ENCODE assay signal across 13 cellular contexts in genomic region chr17:4483012-4483840, GRCh38. TPM values are rescaled to one million over a fixed set of nuclear protein-coding genes. Genes with fewer than 3 reads are reported as not detected.
DNase-seq lines count a peak whose midpoint lies in the region; ATAC-seq and TF ChIP-seq lines count a peak whose summit lies in the region.
"Had no signal": no experiment of that assay in that cellular context is flagged by ENCODE, and none has a peak within 500 bp of the region (broad histone marks: within the 10 kb centered on the region; RNA-seq: fewer than 3 reads in every experiment).

No MANE protein-coding gene starts in this region.

- H3K27ac ChIP-seq in right cardiac atrium (ENCODE audit: low read length) (no peak overlapping the region), upper lobe of left lung (peak overlapping the region; percentile 68 to 90 (median 78))
- H3K27ac ChIP-seq: GM23248, heart left ventricle, parathyroid adenoma had no signal

- H3K36me3 Mint-ChIP-seq in activated CD8-positive, alpha-beta T cell treated with anti-CD3 and anti-CD28 coated beads for 36 hours (ENCODE audit: low read depth), result peaks cover 2% of the 10 kb centered on the region

- 79% methylated on average over 13 of the region's 13 CpGs for WGBS in right cardiac atrium
- 76 to 83% methylated on average over 6 to 13 of the region's 13 CpGs for WGBS in upper lobe of left lung, 2 donors

- ATAC-seq in Right ventricle myocardium superior (ENCODE audit: poor library complexity), result peak; percentile 25
- no peak for ATAC-seq in right cardiac atrium
- ATAC-seq in activated CD8-positive, alpha-beta T cell treated with anti-CD3 and anti-CD28 coated beads for 36 hours, result no peak
- ATAC-seq in left colon, result peak; percentile 63
- ATAC-seq in upper lobe of left lung (ENCODE audit: low FRiP score in 2 of 2), result peak; percentile 38 to 85
- ATAC-seq in GM21447 (IDR thresholded peaks at IDR 0.05; ENCODE audit: unreplicated experiment), result no peak
- ATAC-seq: GM12878 had no signal

- no peaks in the 10 kb centered on the region for H3K27me3 ChIP-seq in right cardiac atrium (ENCODE audit: control insufficient read depth, insufficient read depth)
- H3K27me3 ChIP-seq in upper lobe of left lung, result no peaks in the 10 kb centered on the region
- H3K27me3 ChIP-seq: heart left ventricle had no signal

- TF ChIP-seq POLR2A in upper lobe of left lung (IDR thresholded peaks at IDR 0.05), result peak in 1 of 4 donors; percentile 63

- no peaks in the 10 kb centered on the region for H3K9me3 ChIP-seq in right cardiac atrium (ENCODE audit: control insufficient read depth, low read length)
- no peaks in the 10 kb centered on the region for H3K9me3 ChIP-seq in upper lobe of left lung
- H3K9me3 ChIP-seq: heart left ventricle had no signal

- H3K4me1 ChIP-seq in right cardiac atrium (ENCODE audit: control insufficient read depth, insufficient read depth, low read length), result no peaks in the 10 kb centered on the region
- H3K4me1 ChIP-seq in upper lobe of left lung, result peaks cover 24 to 52% (median 33%) of the 10 kb centered on the region in 4 donors
- H3K4me1 ChIP-seq: parathyroid adenoma had no signal

- DNase-seq in Right ventricle myocardium superior, result no peak
- DNase-seq in right cardiac atrium, result no peak
- no peak for DNase-seq in activated CD8-positive, alpha-beta T cell treated with anti-CD3 and anti-CD28 coated beads for 36 hours
- DNase-seq in left colon, result peak; percentile 58 to 85
- peak in 1 of 2 donors; percentile 91 for DNase-seq in upper lobe of left lung
- no peak for DNase-seq in HUDEP-2 (lab: John Stamatoyannopoulos, UW; ENCODE audit: unreplicated experiment in 76 of 76)
- DNase-seq in NCI-H2171 (lab: John Stamatoyannopoulos, UW), result no peak
- DNase-seq: caudate nucleus, GM23248 had no signal

- H3K4me3 ChIP-seq in right cardiac atrium (ENCODE audit: low read length) (no peak overlapping the region), upper lobe of left lung (no peak overlapping the region)
- H3K4me3 ChIP-seq: GM12878, GM23248, heart left ventricle had no signal

- H3K4me3 Mint-ChIP-seq in activated CD8-positive, alpha-beta T cell treated with anti-CD3 and anti-CD28 coated beads for 36 hours, result no peak overlapping the region

- H3K27ac Mint-ChIP-seq in activated CD8-positive, alpha-beta T cell treated with anti-CD3 and anti-CD28 coated beads for 36 hours, result peak overlapping the region; percentile 15

- TF ChIP-seq EP300 in upper lobe of left lung (IDR thresholded peaks at IDR 0.05), result peak in 1 of 4 donors; percentile 90

- peaks cover 58% of the 10 kb centered on the region for H3K4me1 Mint-ChIP-seq in activated CD8-positive, alpha-beta T cell treated with anti-CD3 and anti-CD28 coated beads for 36 hours (ENCODE audit: low read depth)

- TF ChIP-seq CTCF in activated CD8-positive, alpha-beta T cell treated with anti-CD3 and anti-CD28 coated beads for 36 hours (IDR thresholded peaks at IDR 0.05), result no peak
- no peak for TF ChIP-seq CTCF in upper lobe of left lung (IDR thresholded peaks at IDR 0.05)

- intact Hi-C loops in Right ventricle myocardium superior (cut with DNase I), result no loop called here
- intact Hi-C loops in right cardiac atrium (cut with DNase I), result no loop called here
- intact Hi-C loops in activated CD8-positive, alpha-beta T cell treated with anti-CD3 and anti-CD28 coated beads for 36 hours (cut with micrococcal nuclease), result no loop called here
- intact Hi-C loops in left colon (cut with DNase I, micrococcal nuclease), result no loop called here

- H3K36me3 ChIP-seq in upper lobe of left lung, result no peaks in the 10 kb centered on the region
- H3K36me3 ChIP-seq: heart left ventricle had no signal

- no peaks in the 10 kb centered on the region for H3K9me3 Mint-ChIP-seq in activated CD8-positive, alpha-beta T cell treated with anti-CD3 and anti-CD28 coated beads for 36 hours

- POLR2A ChIA-PET in activated CD8-positive, alpha-beta T cell treated with anti-CD3 and anti-CD28 coated beads for 36 hours (lab: Charles Lee), result no interaction called here

- no peaks in the 10 kb centered on the region for H3K27me3 Mint-ChIP-seq in activated CD8-positive, alpha-beta T cell treated with anti-CD3 and anti-CD28 coated beads for 36 hours

- CTCF ChIA-PET in activated CD8-positive, alpha-beta T cell treated with anti-CD3 and anti-CD28 coated beads for 36 hours (lab: Charles Lee), result interaction anchor here (1.4 kb wide), 1 partner anchor 83 kb away, joined by 5 read pairs; no protein-coding TSS in a partner anchor

RNA-seq across cellular contexts. Expression of gene SPNS2, which starts 15.5 kb away (rescaled TPM):
- 10.4 TPM for total RNA-seq in Right ventricle myocardium superior
- 10 to 100 TPM in 2 of 4 donors, 1 to 10 TPM in 2; 9.6 to 12.7 (median 10.3) TPM for total RNA-seq in right cardiac atrium
- 16.2 TPM for polyA plus RNA-seq in right cardiac atrium
- total RNA-seq in activated CD8-positive, alpha-beta T cell treated with anti-CD3 and anti-CD28 coated beads for 36 hours, result 1 to 10 TPM in 1 of 2 experiments, under 1 TPM in 1; 0.95 to 1.2 TPM
- 10 to 100 TPM; 12.4 to 13.5 TPM for total RNA-seq in left colon
- total RNA-seq in upper lobe of left lung, result 10 to 100 TPM; 41.8 to 89.1 (median 55.2) TPM
- total RNA-seq: GM23248 had no signal

RNA-seq across cellular contexts. Expression of gene SPNS3, which starts 49.5 kb away (rescaled TPM):
- total RNA-seq in Right ventricle myocardium superior, result 0.24 TPM
- total RNA-seq in right cardiac atrium, result under 1 TPM in 2 of 4 donors, not detected in 2; 0.29 to 0.45 TPM
- 0.23 TPM for polyA plus RNA-seq in right cardiac atrium
- 10 to 100 TPM; 24.7 to 25.7 TPM for total RNA-seq in activated CD8-positive, alpha-beta T cell treated with anti-CD3 and anti-CD28 coated beads for 36 hours
- total RNA-seq in left colon, result under 1 TPM; 0.50 to 0.89 TPM
- total RNA-seq in upper lobe of left lung, result under 1 TPM in 5 of 6 donors, not detected in 1; 0.22 to 0.91 (median 0.52) TPM
- total RNA-seq: GM23248 had no signal
- polyA plus RNA-seq: GM23248 had no signal

Comparison
In these comparisons a context has a peak if more than half of its experiments do, and no peak if none do; other contexts are left out.
1. ATAC-seq: peak in Right ventricle myocardium superior (single experiment), left colon (single experiment) and upper lobe of left lung (2 of 2); none in right cardiac atrium (0 of 2), activated CD8-positive, alpha-beta T cell treated with anti-CD3 and anti-CD28 coated beads for 36 hours (single experiment) and GM21447 (single experiment).
2. DNase-seq: peak in left colon (2 of 2); none in Right ventricle myocardium superior (single experiment), right cardiac atrium (0 of 3), activated CD8-positive, alpha-beta T cell treated with anti-CD3 and anti-CD28 coated beads for 36 hours (single experiment), HUDEP-2 (0 of 76) and NCI-H2171 (single experiment).
3. RNA of gene SPNS3, which starts 49.5 kb away (total RNA-seq): 24.7 to 25.7 TPM in activated CD8-positive, alpha-beta T cell treated with anti-CD3 and anti-CD28 coated beads for 36 hours; 0.50 to 0.89 TPM in left colon, 0.22 to 0.91 TPM in upper lobe of left lung, 0.29 to 0.45 TPM in right cardiac atrium and 0.24 TPM in Right ventricle myocardium superior (single experiment); every median in the first group is over 10 times any median in the second.